15 cellular contexts compared by ENCODE assay signal in genomic region chr1:243490748-243491686, GRCh38.
DNase-seq lines count a peak whose midpoint lies in the region; ATAC-seq, FAIRE-seq and TF ChIP-seq lines count a peak whose summit lies in the region.
"Had no signal": no experiment of that assay in that cellular context is flagged by ENCODE, and none has a peak within 500 bp of the region (broad histone marks: within the 10 kb centered on the region; RNA-seq: fewer than 3 reads in every experiment).

No MANE protein-coding gene starts in this region.

- peak overlapping the region; percentile 56 for H3K27ac Mint-ChIP-seq in HFFc6
- H3K27ac Mint-ChIP-seq: natural killer cell treated with Interleukin-12 subunit alpha and Interleukin-12 subunit beta and Interleukin-15 and Interleukin-18, amount 100 ng/mL, for 72 hours had no signal

- no peak for FAIRE-seq in frontal cortex (lab: Jason Lieb, UNC)
- FAIRE-seq: endothelial cell of umbilical vein, islet of Langerhans, TTC549 had no signal

- CTCF ChIA-PET in AG04450 (lab: Charles Lee) = interaction anchor here (1.0 kb wide), 1 partner anchor 158 kb away, joined by 6 read pairs; no protein-coding TSS in a partner anchor

- peaks cover 18% of the 10 kb centered on the region for H3K4me1 Mint-ChIP-seq in HFFc6 (ENCODE audit: low read depth)

- peaks cover 8% of the 10 kb centered on the region for H3K36me3 Mint-ChIP-seq in HFFc6 (ENCODE audit: low read depth)
- H3K36me3 Mint-ChIP-seq: natural killer cell treated with Interleukin-12 subunit alpha and Interleukin-12 subunit beta and Interleukin-15 and Interleukin-18, amount 100 ng/mL, for 72 hours had no signal

- POLR2A ChIA-PET in AG04450 (lab: Yijun Ruan, JAX) = interaction anchor here (0.5 kb wide), 1 partner anchor 223 kb away, joined by 4 read pairs; no protein-coding TSS in a partner anchor

- no peak for TF ChIP-seq POLR2A in GM18505 (IDR thresholded peaks at IDR 0.05; ENCODE audit: borderline replicate concordance, extremely low read depth, insufficient read depth, insufficient read length)

- no peak for TF ChIP-seq CTCF in AG04450 (IDR thresholded peaks at IDR 0.05; ENCODE audit: low read depth, low read length)
- no peak for TF ChIP-seq CTCF in HFFc6 (IDR thresholded peaks at IDR 0.05)
- no peak for TF ChIP-seq CTCF in choroid plexus epithelial cell (conservative IDR thresholded peaks at IDR 0.05; ENCODE audit: low read depth, low read length)

- H3K9me3 Mint-ChIP-seq in HFFc6 = no peaks in the 10 kb centered on the region; the same call in 1 of the 2 replicates
- H3K9me3 Mint-ChIP-seq: natural killer cell treated with Interleukin-12 subunit alpha and Interleukin-12 subunit beta and Interleukin-15 and Interleukin-18, amount 100 ng/mL, for 72 hours; type B pancreatic cell had no signal

- no peak for ATAC-seq in GM18505 (IDR thresholded peaks at IDR 0.05; ENCODE audit: unreplicated experiment)
- ATAC-seq: natural killer cell treated with Interleukin-12 subunit alpha and Interleukin-12 subunit beta and Interleukin-15 and Interleukin-18, amount 100 ng/mL, for 72 hours had no signal

- DNase-seq in AG04450 (ENCODE audit: low read depth, low spot score) (peak; percentile 59), HFFc6 (peak; percentile 43), choroid plexus epithelial cell (ENCODE audit: low read depth) (peak; percentile 40), iris pigment epithelial cell (ENCODE audit: low read depth) (peak; percentile 50), occipital lobe (lab: John Stamatoyannopoulos, UW) (no peak), frontal cortex (ENCODE audit: low spot score in 2 of 2) (no peak), GOT3 (lab: John Stamatoyannopoulos, UW) (no peak)
- DNase-seq: activated CD8-positive, alpha-beta memory T cell treated with anti-CD3 and anti-CD28 coated beads, Interleukin-2, amount 50 U/mL, for 4 hours; NCI-H1092 had no signal

- H3K27ac ChIP-seq in AG04450 (ENCODE audit: low read depth, low read length) = peak overlapping the region; percentile 43

- no peaks in the 10 kb centered on the region for H3K27me3 Mint-ChIP-seq in HFFc6 (ENCODE audit: insufficient read depth)
- H3K27me3 Mint-ChIP-seq: natural killer cell treated with Interleukin-12 subunit alpha and Interleukin-12 subunit beta and Interleukin-15 and Interleukin-18, amount 100 ng/mL, for 72 hours; type B pancreatic cell had no signal

- no peaks in the 10 kb centered on the region for H3K27me3 ChIP-seq in AG04450 (ENCODE audit: control insufficient read depth, insufficient read depth, low read length)

- H3K4me3 Mint-ChIP-seq in HFFc6 = no peak overlapping the region
- H3K4me3 Mint-ChIP-seq: natural killer cell treated with Interleukin-12 subunit alpha and Interleukin-12 subunit beta and Interleukin-15 and Interleukin-18, amount 100 ng/mL, for 72 hours; type B pancreatic cell had no signal

- peaks cover 5% of the 10 kb centered on the region; the same call in 1 of the 2 replicates for H3K9me3 ChIP-seq in AG04450 (ENCODE audit: control insufficient read depth, insufficient read depth, low read length)

- no peak overlapping the region for H3K4me3 ChIP-seq in AG04450 (ENCODE audit: low read depth, low read length)
- no peak overlapping the region for H3K4me3 ChIP-seq in choroid plexus epithelial cell (ENCODE audit: low read depth, low read length)

Comparison
In these comparisons a context has a peak if more than half of its experiments do, and no peak if none do; other contexts are left out.
1. DNase-seq: peak in AG04450 (single experiment), HFFc6 (single experiment), choroid plexus epithelial cell (single experiment) and iris pigment epithelial cell (single experiment); none in occipital lobe (single experiment), frontal cortex (0 of 2) and GOT3 (single experiment).